ENCODE assay signal across 9 cellular contexts in genomic region chr19:58385313-58386165, GRCh38. TPM values are rescaled to one million over a fixed set of nuclear protein-coding genes. Genes with fewer than 3 reads are reported as not detected.
DNase-seq lines count a peak whose midpoint lies in the region; ATAC-seq, FAIRE-seq and TF ChIP-seq lines count a peak whose summit lies in the region.
"Had no signal": no experiment of that assay in that cellular context is flagged by ENCODE, and none has a peak within 500 bp of the region (broad histone marks: within the 10 kb centered on the region; RNA-seq: fewer than 3 reads in every experiment).

No MANE protein-coding gene starts in this region.

- peak overlapping the region; percentile 98 for H3K27ac ChIP-seq in HL-60 (replicated peaks)
- peak overlapping the region; percentile 97 for H3K27ac ChIP-seq in kidney (ENCODE audit: low read depth in 2 of 2, low read length in 2 of 2)

- no peak for TF ChIP-seq CTCF in HL-60 (IDR thresholded peaks at IDR 0.05; ENCODE audit: insufficient read depth, low read length)
- TF ChIP-seq CTCF in kidney (IDR thresholded peaks at IDR 0.05; ENCODE audit: borderline replicate concordance, extremely low read depth, insufficient read depth): no peak

- intact Hi-C loops in kidney (cut with DNase I): no loop called here

- H3K27me3 Mint-ChIP-seq in stimulated activated naive CD8-positive, alpha-beta T cell treated with anti-CD3 and anti-CD28 coated beads, Interleukin-15, Interleukin-2, amounts not matched to agents 100 ng/mL and 50 ng/mL, for 24 hours: no peaks in the 10 kb centered on the region

- no peaks in the 10 kb centered on the region for H3K9me3 Mint-ChIP-seq in activated naive CD4-positive, alpha-beta T cell treated with anti-CD3 and anti-CD28 coated beads, Interleukin-2, amount 50 U/mL, for 72 hours
- H3K9me3 Mint-ChIP-seq in stimulated activated naive CD8-positive, alpha-beta T cell treated with anti-CD3 and anti-CD28 coated beads, Interleukin-15, Interleukin-2, amounts not matched to agents 100 ng/mL and 50 ng/mL, for 24 hours: no peaks in the 10 kb centered on the region

- no peak for FAIRE-seq in kidney (lab: Jason Lieb, UNC)

- H3K36me3 ChIP-seq in kidney (ENCODE audit: control insufficient read depth in 1 of 2, insufficient read depth in 2 of 2, low read length in 2 of 2): peaks cover 0 to 10% of the 10 kb centered on the region in 2 donors

- DNase-seq in HL-60 (ENCODE audit: low read depth in 1 of 2, low spot score in 1 of 2): peak in 1 of 2 experiments; percentile 18
- no peak for DNase-seq in activated naive CD4-positive, alpha-beta T cell treated with anti-CD3 and anti-CD28 coated beads, Interleukin-2, amount 50 U/mL, for 72 hours (ENCODE audit: low spot score in 2 of 2)
- DNase-seq in kidney: no peak
- no peak for DNase-seq in NCI-H82 treated with DMSO at 0.1 percent for 48 hours (lab: John Stamatoyannopoulos, UW; ENCODE audit: unreplicated experiment)
- DNase-seq in NCI-H1930 (lab: John Stamatoyannopoulos, UW): no peak

- H3K27me3 ChIP-seq in HL-60 (ENCODE audit: insufficient read depth, poor library complexity, severe bottlenecking): no peaks in the 10 kb centered on the region

- H3K4me3 ChIP-seq in HL-60 (replicated peaks; ENCODE audit: insufficient read depth, low read length): peak overlapping the region; percentile 43
- H3K4me3 ChIP-seq in kidney (ENCODE audit: low read length in 2 of 2): peak overlapping the region; percentile 87 to 98

- H3K36me3 Mint-ChIP-seq in activated naive CD4-positive, alpha-beta T cell treated with anti-CD3 and anti-CD28 coated beads, Interleukin-2, amount 50 U/mL, for 72 hours: peaks cover 28 to 31% of the 10 kb centered on the region in 2 donors
- H3K36me3 Mint-ChIP-seq in stimulated activated naive CD8-positive, alpha-beta T cell treated with anti-CD3 and anti-CD28 coated beads, Interleukin-15, Interleukin-2, amounts not matched to agents 100 ng/mL and 50 ng/mL, for 24 hours (ENCODE audit: low read depth): peaks cover 33% of the 10 kb centered on the region

- H3K9ac ChIP-seq in kidney (ENCODE audit: low read length in 2 of 2): peak overlapping the region in 1 of 2 donors; percentile 80

- ATAC-seq in activated naive CD4-positive, alpha-beta T cell treated with anti-CD3 and anti-CD28 coated beads, Interleukin-2, amount 50 U/mL, for 72 hours: no peak
- ATAC-seq in GM19397 (IDR thresholded peaks at IDR 0.05; ENCODE audit: unreplicated experiment) (no peak), HG03460 (IDR thresholded peaks at IDR 0.05; ENCODE audit: unreplicated experiment) (no peak)

- peak overlapping the region; percentile 97 for H3K27ac Mint-ChIP-seq in activated naive CD4-positive, alpha-beta T cell treated with anti-CD3 and anti-CD28 coated beads, Interleukin-2, amount 50 U/mL, for 72 hours
- H3K27ac Mint-ChIP-seq in stimulated activated naive CD8-positive, alpha-beta T cell treated with anti-CD3 and anti-CD28 coated beads, Interleukin-15, Interleukin-2, amounts not matched to agents 100 ng/mL and 50 ng/mL, for 24 hours: peak overlapping the region; percentile 97

- H3K4me1 ChIP-seq in kidney (ENCODE audit: control insufficient read depth in 1 of 2, insufficient read depth in 1 of 2, low read depth in 1 of 2, low read length in 2 of 2): peaks cover 7 to 16% of the 10 kb centered on the region in 2 donors

- H3K4me1 Mint-ChIP-seq in stimulated activated naive CD8-positive, alpha-beta T cell treated with anti-CD3 and anti-CD28 coated beads, Interleukin-15, Interleukin-2, amounts not matched to agents 100 ng/mL and 50 ng/mL, for 24 hours (ENCODE audit: low read depth): peaks cover 45% of the 10 kb centered on the region

- peak overlapping the region; percentile 97 for H3K4me3 Mint-ChIP-seq in stimulated activated naive CD8-positive, alpha-beta T cell treated with anti-CD3 and anti-CD28 coated beads, Interleukin-15, Interleukin-2, amounts not matched to agents 100 ng/mL and 50 ng/mL, for 24 hours

- H3K9me3 ChIP-seq in kidney (ENCODE audit: control insufficient read depth in 1 of 2, low read length in 2 of 2): no peaks in the 10 kb centered on the region

RNA-seq across cellular contexts. Expression of gene RPS5, which starts 1.5 kb away (rescaled TPM):
- 1,000 to 10,000 TPM; 1,454 to 1,511 TPM for total RNA-seq in activated naive CD4-positive, alpha-beta T cell treated with anti-CD3 and anti-CD28 coated beads, Interleukin-2, amount 50 U/mL, for 72 hours
- 802 TPM for total RNA-seq in kidney
- polyA plus RNA-seq in kidney (ENCODE audit: insufficient read depth, low read depth, low replicate concordance): 929 TPM

RNA-seq across cellular contexts. Expression of gene ZNF837, which starts 4.7 kb away (rescaled TPM):
- total RNA-seq in activated naive CD4-positive, alpha-beta T cell treated with anti-CD3 and anti-CD28 coated beads, Interleukin-2, amount 50 U/mL, for 72 hours: 1 to 10 TPM in 1 of 2 donors, under 1 TPM in 1; 0.48 to 2.1 TPM
- 5.0 TPM for total RNA-seq in kidney
- 3.6 TPM for polyA plus RNA-seq in kidney (ENCODE audit: insufficient read depth, low read depth, low replicate concordance)

RNA-seq across cellular contexts. Expression of gene RNF225, which starts 9.9 kb away (rescaled TPM):
- under 1 TPM; 0.48 to 0.60 TPM for total RNA-seq in activated naive CD4-positive, alpha-beta T cell treated with anti-CD3 and anti-CD28 coated beads, Interleukin-2, amount 50 U/mL, for 72 hours
- 0.25 TPM for total RNA-seq in kidney
- polyA plus RNA-seq in kidney (ENCODE audit: insufficient read depth, low read depth, low replicate concordance): not detected
- total RNA-seq: subcutaneous adipose tissue had no signal

RNA-seq across cellular contexts. Expression of gene ZNF584, which starts 22.9 kb away (rescaled TPM):
- total RNA-seq in activated naive CD4-positive, alpha-beta T cell treated with anti-CD3 and anti-CD28 coated beads, Interleukin-2, amount 50 U/mL, for 72 hours: 10 to 100 TPM; 10.4 to 13.9 TPM
- 13.0 TPM for total RNA-seq in kidney
- 6.2 TPM for polyA plus RNA-seq in kidney (ENCODE audit: insufficient read depth, low read depth, low replicate concordance)

RNA-seq across cellular contexts. Expression of gene ZNF497, which starts 23.0 kb away (rescaled TPM):
- total RNA-seq in activated naive CD4-positive, alpha-beta T cell treated with anti-CD3 and anti-CD28 coated beads, Interleukin-2, amount 50 U/mL, for 72 hours: 1 to 10 TPM in 1 of 2 donors, under 1 TPM in 1; 0.23 to 2.6 TPM
- 5.0 TPM for total RNA-seq in kidney
- polyA plus RNA-seq in kidney (ENCODE audit: insufficient read depth, low read depth, low replicate concordance): 1.7 TPM
